ENCODE assay signal across 1 cellular context in genomic region chr2:99159594-99159993, GRCh38.
TF ChIP-seq lines count a peak whose summit lies in the region.

No MANE protein-coding gene starts in this region.

TF ChIP-seq in GM12878, 131 proteins besides CTCF, POLR2A, EP300 and RAD21:
- TF ChIP-seq POLR2AphosphoS2 (IDR thresholded peaks at IDR 0.05; ENCODE audit: low read depth, low read length) (no peak), SUZ12 (IDR thresholded peaks at IDR 0.05; ENCODE audit: unreplicated experiment) (no peak), SIX5 (IDR thresholded peaks at IDR 0.05; ENCODE audit: low read depth, low read length, severe bottlenecking) (no peak), JUND (IDR thresholded peaks at IDR 0.05; ENCODE audit: low read depth, low read length) (no peak), TCF7 (IDR thresholded peaks at IDR 0.05; ENCODE audit: borderline replicate concordance) (no peak), PAX8 (IDR thresholded peaks at IDR 0.05) (peak; percentile 96), CEBPZ (IDR thresholded peaks at IDR 0.05; ENCODE audit: low read depth, low read length) (no peak), PAX5 (IDR thresholded peaks at IDR 0.05; ENCODE audit: borderline replicate concordance, low read depth, low read length) (peak; percentile 82), SRF (IDR thresholded peaks at IDR 0.05; ENCODE audit: low read depth in 2 of 2, low read length in 2 of 2) (no peak), TCF12 (IDR thresholded peaks at IDR 0.05; ENCODE audit: low read depth, low read length) (no peak), ATF2 (IDR thresholded peaks at IDR 0.05; ENCODE audit: low read length) (no peak), WRNIP1 (IDR thresholded peaks at IDR 0.05; ENCODE audit: borderline replicate concordance, low read depth, low read length) (no peak), IKZF2 (IDR thresholded peaks at IDR 0.05) (peak; percentile 35 to 41; a peak in 2 of 4 replicates), IKZF1 (conservative IDR thresholded peaks at IDR 0.05) (0 out of 2 replicates have a peak, but pooled peaks have one; percentile 28), STAT1 (conservative IDR thresholded peaks at IDR 0.05) (no peak)
